In the genomic region with DNA sequence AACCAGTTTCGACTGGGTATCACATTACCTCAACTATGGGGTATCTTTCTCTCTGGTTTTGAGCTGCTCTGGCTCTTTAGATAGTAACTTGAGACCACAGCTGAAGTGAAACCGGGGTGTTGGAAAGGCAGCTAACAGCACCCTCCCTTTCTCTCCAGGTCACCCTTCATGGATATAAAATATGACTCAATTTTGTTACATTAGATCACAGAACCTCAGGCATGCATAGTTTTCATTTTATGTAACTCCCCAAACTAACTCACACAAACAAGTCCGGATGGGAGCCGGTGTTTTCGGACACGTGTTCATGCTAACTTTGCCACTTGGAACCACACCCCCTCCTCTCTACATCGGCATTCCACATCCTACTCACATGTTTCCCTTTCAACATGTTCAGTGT, we compare ENCODE assay signal across 16 cellular contexts.
DNase-seq lines count a peak whose midpoint lies in the region; ATAC-seq, FAIRE-seq and TF ChIP-seq lines count a peak whose summit lies in the region.
"Had no signal": no experiment of that assay in that cellular context is flagged by ENCODE, and none has a peak within 500 bp of the region (broad histone marks: within the 10 kb centered on the region; RNA-seq: fewer than 3 reads in every experiment).

No MANE protein-coding gene starts in this region.

- DNase-seq in AG08396 (ENCODE audit: low spot score) (peak; percentile 41), HFFc6 (peak; percentile 44), astrocyte (ENCODE audit: low read depth) (peak; percentile 54), NCI-H2029 (lab: John Stamatoyannopoulos, UW) (no peak), mucosa of gallbladder (ENCODE audit: low spot score) (no peak)
- DNase-seq in stimulated activated naive CD8-positive, alpha-beta T cell treated with anti-CD3 and anti-CD28 coated beads, Interleukin-15, Interleukin-2, amounts not matched to agents 100 U/mL and 50 U/mL, for 24 hours: no peak
- DNase-seq in activated CD4-positive, alpha-beta T cell treated with anti-CD3 and anti-CD28 coated beads, Interleukin-2, amount 10 ng/mL, durations not matched to agents 7 days and 5 days: no peak
- DNase-seq: activated CD4-positive, CD25-positive, alpha-beta regulatory T cell treated with anti-CD3 and anti-CD28 coated beads, Interleukin-2, amount 50 U/mL, for 72 hours; effector memory CD4-positive, alpha-beta T cell; hippocampal formation; mesenchymal stem cell; NCI-H2081; ovary; SW 1271 had no signal

- peak overlapping the region; percentile 65 for H3K4me2 ChIP-seq in astrocyte (ENCODE audit: low read length)

- CTCF ChIA-PET in activated CD4-positive, alpha-beta T cell treated with anti-CD3 and anti-CD28 coated beads, Interleukin-2, amount 10 ng/mL, durations not matched to agents 7 days and 5 days (lab: Charles Lee): no interaction called here

- peaks cover 48% of the 10 kb centered on the region for H3K27me3 Mint-ChIP-seq in HFFc6 (ENCODE audit: insufficient read depth)
- peaks cover 75% of the 10 kb centered on the region for H3K27me3 Mint-ChIP-seq in astrocyte (ENCODE audit: low read depth, unreplicated experiment)
- peaks cover 37% of the 10 kb centered on the region for H3K27me3 Mint-ChIP-seq in activated CD4-positive, alpha-beta T cell treated with anti-CD3 and anti-CD28 coated beads, Interleukin-2, amount 10 ng/mL, durations not matched to agents 7 days and 5 days

- no peak overlapping the region for H3K27ac ChIP-seq in astrocyte (ENCODE audit: low read depth, low read length)
- H3K27ac ChIP-seq in iPS-20b (ENCODE audit: low read length): no peak overlapping the region
- H3K27ac ChIP-seq: ovary had no signal

- FAIRE-seq in astrocyte (lab: Jason Lieb, UNC): no peak
- FAIRE-seq: GM18507 had no signal

- H3K36me3 ChIP-seq in astrocyte (ENCODE audit: insufficient read depth, low read length): no peaks in the 10 kb centered on the region
- H3K36me3 ChIP-seq in iPS-20b (ENCODE audit: insufficient read depth, low read depth, low read length): no peaks in the 10 kb centered on the region
- H3K36me3 ChIP-seq: ovary had no signal

- no peaks in the 10 kb centered on the region for H3K79me2 ChIP-seq in astrocyte (ENCODE audit: insufficient read depth, low read length)

- H3K27ac Mint-ChIP-seq in HFFc6 (no peak overlapping the region), astrocyte (ENCODE audit: unreplicated experiment) (no peak overlapping the region)
- H3K27ac Mint-ChIP-seq in activated CD4-positive, alpha-beta T cell treated with anti-CD3 and anti-CD28 coated beads, Interleukin-2, amount 10 ng/mL, durations not matched to agents 7 days and 5 days: no peak overlapping the region

- POLR2A ChIA-PET in activated CD4-positive, alpha-beta T cell treated with anti-CD3 and anti-CD28 coated beads, Interleukin-2, amount 10 ng/mL, durations not matched to agents 7 days and 5 days (lab: Charles Lee): no interaction called here

- no peak for ATAC-seq in stimulated activated naive CD8-positive, alpha-beta T cell treated with anti-CD3 and anti-CD28 coated beads, Interleukin-15, Interleukin-2, amounts not matched to agents 100 U/mL and 50 U/mL, for 24 hours

- H3K36me3 Mint-ChIP-seq in HFFc6 (ENCODE audit: low read depth) (no peaks in the 10 kb centered on the region), astrocyte (ENCODE audit: low read depth, unreplicated experiment) (no peaks in the 10 kb centered on the region)
- no peaks in the 10 kb centered on the region for H3K36me3 Mint-ChIP-seq in activated CD4-positive, alpha-beta T cell treated with anti-CD3 and anti-CD28 coated beads, Interleukin-2, amount 10 ng/mL, durations not matched to agents 7 days and 5 days (ENCODE audit: low read depth)

- H3K27me3 ChIP-seq in astrocyte (ENCODE audit: insufficient read depth, low read length) (peaks cover 54% of the 10 kb centered on the region), iPS-20b (ENCODE audit: insufficient read depth, low read length) (peaks cover 73% of the 10 kb centered on the region)
- H3K27me3 ChIP-seq: ovary had no signal

- peaks cover 19% of the 10 kb centered on the region for H3K4me1 Mint-ChIP-seq in HFFc6 (ENCODE audit: low read depth)
- H3K4me1 Mint-ChIP-seq in astrocyte (ENCODE audit: low read depth, unreplicated experiment): no peaks in the 10 kb centered on the region
- no peaks in the 10 kb centered on the region for H3K4me1 Mint-ChIP-seq in activated CD4-positive, alpha-beta T cell treated with anti-CD3 and anti-CD28 coated beads, Interleukin-2, amount 10 ng/mL, durations not matched to agents 7 days and 5 days

- H3K9me3 ChIP-seq in astrocyte (ENCODE audit: insufficient read depth, low read depth, low read length) (no peaks in the 10 kb centered on the region), iPS-20b (ENCODE audit: insufficient read depth, low read depth, low read length) (no peaks in the 10 kb centered on the region)
- H3K9me3 ChIP-seq: ovary had no signal

- no peaks in the 10 kb centered on the region for H3K4me1 ChIP-seq in astrocyte (ENCODE audit: insufficient read depth, low read length)
- H3K4me1 ChIP-seq in iPS-20b (ENCODE audit: insufficient read depth, low read length): peaks cover 12% of the 10 kb centered on the region; the same call in 1 of the 2 replicates

- H3K4me3 ChIP-seq in astrocyte (ENCODE audit: insufficient read depth, low read depth, low read length) (no peak overlapping the region), iPS-20b (ENCODE audit: low read length) (peak overlapping the region; percentile 37; the same call in 1 of the 2 replicates)
- H3K4me3 ChIP-seq: ovary had no signal

- no peak for TF ChIP-seq CTCF in HFFc6 (IDR thresholded peaks at IDR 0.05)
- TF ChIP-seq CTCF in astrocyte (IDR thresholded peaks at IDR 0.05; ENCODE audit: insufficient read depth, low read depth, low read length): no peak

- H2AFZ ChIP-seq in astrocyte (ENCODE audit: low read depth, low read length): no peak overlapping the region

- peak overlapping the region; percentile 61 for H3K4me3 Mint-ChIP-seq in HFFc6
- no peak overlapping the region for H3K4me3 Mint-ChIP-seq in astrocyte (ENCODE audit: unreplicated experiment)
- H3K4me3 Mint-ChIP-seq in activated CD4-positive, alpha-beta T cell treated with anti-CD3 and anti-CD28 coated beads, Interleukin-2, amount 10 ng/mL, durations not matched to agents 7 days and 5 days: no peak overlapping the region

- H3K9me3 Mint-ChIP-seq in HFFc6: no peaks in the 10 kb centered on the region
- no peaks in the 10 kb centered on the region for H3K9me3 Mint-ChIP-seq in astrocyte (ENCODE audit: unreplicated experiment)
- H3K9me3 Mint-ChIP-seq in activated CD4-positive, alpha-beta T cell treated with anti-CD3 and anti-CD28 coated beads, Interleukin-2, amount 10 ng/mL, durations not matched to agents 7 days and 5 days: no peaks in the 10 kb centered on the region

- H4K20me1 ChIP-seq in astrocyte (ENCODE audit: insufficient read depth, low read length): no peaks in the 10 kb centered on the region

- H3K9ac ChIP-seq in astrocyte (ENCODE audit: low read length): no peak overlapping the region
- no peak overlapping the region for H3K9ac ChIP-seq in iPS-20b (ENCODE audit: low read depth, low read length)

Comparison
In these comparisons a context has a peak if more than half of its experiments do, and no peak if none do; other contexts are left out.
1. DNase-seq: peak in AG08396 (single experiment), HFFc6 (single experiment) and astrocyte (single experiment); none in stimulated activated naive CD8-positive, alpha-beta T cell treated with anti-CD3 and anti-CD28 coated beads, Interleukin-15, Interleukin-2, amounts not matched to agents 100 U/mL and 50 U/mL, for 24 hours (single experiment), NCI-H2029 (single experiment), mucosa of gallbladder (single experiment) and activated CD4-positive, alpha-beta T cell treated with anti-CD3 and anti-CD28 coated beads, Interleukin-2, amount 10 ng/mL, durations not matched to agents 7 days and 5 days (single experiment).